18 cellular contexts compared by ENCODE assay signal in genomic region chr1:228392111-228392936, GRCh38. TPM values are rescaled to one million over a fixed set of nuclear protein-coding genes. Genes with fewer than 3 reads are reported as not detected.
DNase-seq lines count a peak whose midpoint lies in the region; ATAC-seq and TF ChIP-seq lines count a peak whose summit lies in the region.
"Had no signal": no experiment of that assay in that cellular context is flagged by ENCODE, and none has a peak within 500 bp of the region (broad histone marks: within the 10 kb centered on the region; RNA-seq: fewer than 3 reads in every experiment).

No MANE protein-coding gene starts in this region.

- H3K4me3 Mint-ChIP-seq in WTC11 = no peak overlapping the region
- H3K4me3 Mint-ChIP-seq in natural killer cell treated with Interleukin-12 subunit alpha and Interleukin-12 subunit beta and Interleukin-15 and Interleukin-18, amount 100 ng/mL, for 72 hours = no peak overlapping the region
- H3K4me3 Mint-ChIP-seq: CD4-positive, alpha-beta memory T cell; naive B cell had no signal

- H3K27ac Mint-ChIP-seq in WTC11 = peak overlapping the region; percentile 53; the same call in 1 of the 2 replicates
- H3K27ac Mint-ChIP-seq in natural killer cell treated with Interleukin-12 subunit alpha and Interleukin-12 subunit beta and Interleukin-15 and Interleukin-18, amount 100 ng/mL, for 72 hours = no peak overlapping the region

- no peaks in the 10 kb centered on the region for H3K4me1 Mint-ChIP-seq in WTC11
- peaks cover 5% of the 10 kb centered on the region in 2 donors for H3K4me1 Mint-ChIP-seq in natural killer cell treated with Interleukin-12 subunit alpha and Interleukin-12 subunit beta and Interleukin-15 and Interleukin-18, amount 100 ng/mL, for 72 hours (ENCODE audit: low read depth in 2 of 2)

- DNase-seq in Daoy (ENCODE audit: low read depth) (peak; percentile 60), HT1080 (ENCODE audit: low read depth) (peak; percentile 55), WTC11 (ENCODE audit: low spot score) (no peak), posterior vena cava (ENCODE audit: low spot score) (peak; percentile 55), transverse colon (no peak)
- no peak for DNase-seq in natural killer cell treated with Interleukin-12 subunit alpha and Interleukin-12 subunit beta and Interleukin-15 and Interleukin-18, amount 100 ng/mL, for 72 hours (ENCODE audit: low spot score)
- DNase-seq: activated CD4-positive, alpha-beta T cell treated with anti-CD3 and anti-CD28 coated beads, Interleukin-2, amount 50 U/mL, for 4 hours; anterior cingulate cortex; CD4-positive, alpha-beta memory T cell; dermis blood vessel endothelial cell; naive B cell; NCI-H1436 treated with DMSO at 0.1 percent for 48 hours; stimulated activated CD4-positive, alpha-beta T cell treated with anti-CD3 and anti-CD28 coated beads, Interleukin-2, amount 100 ng/mL, for 48 hours had no signal

- H3K36me3 Mint-ChIP-seq in WTC11 = peaks cover 15% of the 10 kb centered on the region
- no peaks in the 10 kb centered on the region for H3K36me3 Mint-ChIP-seq in natural killer cell treated with Interleukin-12 subunit alpha and Interleukin-12 subunit beta and Interleukin-15 and Interleukin-18, amount 100 ng/mL, for 72 hours
- H3K36me3 Mint-ChIP-seq: naive B cell had no signal

- WGBS in transverse colon (ENCODE audit: low coverage in 1 of 2), 2 donors = 93 to 94% methylated on average over 3 to 12 of the region's 12 CpGs

- H3K4me3 ChIP-seq in transverse colon = no peak overlapping the region
- H3K4me3 ChIP-seq: right atrium auricular region, tibial nerve had no signal

- H3K9me3 Mint-ChIP-seq in WTC11 = no peaks in the 10 kb centered on the region
- H3K9me3 Mint-ChIP-seq in natural killer cell treated with Interleukin-12 subunit alpha and Interleukin-12 subunit beta and Interleukin-15 and Interleukin-18, amount 100 ng/mL, for 72 hours = no peaks in the 10 kb centered on the region
- H3K9me3 Mint-ChIP-seq: CD4-positive, alpha-beta memory T cell; naive B cell had no signal

- TF ChIP-seq POLR2A in transverse colon (IDR thresholded peaks at IDR 0.05) = no peak

- no peak for TF ChIP-seq EP300 in transverse colon (IDR thresholded peaks at IDR 0.05; ENCODE audit: low read depth)

- CTCF ChIA-PET in WTC11 (lab: Charles Lee) = interaction anchor here (1.5 to 2.1 kb wide), 2 partner anchors 51 to 108 kb away, joined by 9 to 12 read pairs; no protein-coding TSS in a partner anchor

- no peaks in the 10 kb centered on the region for H3K4me1 ChIP-seq in transverse colon

- no peaks in the 10 kb centered on the region for H3K27me3 ChIP-seq in transverse colon
- H3K27me3 ChIP-seq: right atrium auricular region, tibial nerve had no signal

- intact Hi-C loops in posterior vena cava (cut with DNase I) (no loop called here), transverse colon (cut with DNase I; ENCODE audit: low total_unique reads) (no loop called here)

- peaks cover 0 to 9% (median 5%) of the 10 kb centered on the region in 4 donors for H3K36me3 ChIP-seq in transverse colon

- H3K27ac ChIP-seq in transverse colon = no peak overlapping the region

- no peaks in the 10 kb centered on the region for H3K27me3 Mint-ChIP-seq in WTC11 (ENCODE audit: low read depth)
- H3K27me3 Mint-ChIP-seq in natural killer cell treated with Interleukin-12 subunit alpha and Interleukin-12 subunit beta and Interleukin-15 and Interleukin-18, amount 100 ng/mL, for 72 hours = no peaks in the 10 kb centered on the region
- H3K27me3 Mint-ChIP-seq: CD4-positive, alpha-beta memory T cell; naive B cell had no signal

- no peaks in the 10 kb centered on the region for H3K9me3 ChIP-seq in transverse colon
- H3K9me3 ChIP-seq: right atrium auricular region, tibial nerve had no signal

- ATAC-seq in WTC11 (no peak), HG03097 (IDR thresholded peaks at IDR 0.05; ENCODE audit: low FRiP score, unreplicated experiment) (no peak), esophagus mucosa (no peak)
- no peak for ATAC-seq in natural killer cell treated with Interleukin-12 subunit alpha and Interleukin-12 subunit beta and Interleukin-15 and Interleukin-18, amount 100 ng/mL, for 72 hours

- TF ChIP-seq CTCF in WTC11 (IDR thresholded peaks at IDR 0.05) (no peak), transverse colon (IDR thresholded peaks at IDR 0.05) (no peak)

- POLR2A ChIA-PET in WTC11 (lab: Charles Lee) = no interaction called here

- in situ Hi-C loops in transverse colon (cut with MboI; ENCODE audit: low pct_ligation_motif_present in 1 of 4, low pct_unique_long_range_greater_than_20kb in 1 of 4, low sequenced_read_pairs in 3 of 4) = no loop called here

TF ChIP-seq in WTC11, 78 proteins besides CTCF, POLR2A, EP300 and RAD21:
- TF ChIP-seq IRF2 (CRISPR knock-in tag; IDR thresholded peaks at IDR 0.05; ENCODE audit: borderline replicate concordance, low read depth) = no peak
- TF ChIP-seq ZNF121 (CRISPR knock-in tag; IDR thresholded peaks at IDR 0.05) = no peak
- no peak for TF ChIP-seq AFF4 (CRISPR knock-in tag; IDR thresholded peaks at IDR 0.05; ENCODE audit: borderline replicate concordance)

RNA-seq across cellular contexts. Expression of gene TRIM11, which starts 14.3 kb away (rescaled TPM):
- total RNA-seq in Daoy (2014; rRNA removed; shearing (Covaris generic)) = 20.7 and 32.6 TPM in 2 replicates
- total RNA-seq in HT1080 (2014; rRNA removed; shearing (Covaris generic)) = 19.8 and 24.0 TPM in 2 replicates
- 28.7 and 33.2 TPM in 2 replicates for polyA plus RNA-seq in HT1080 (2015; cell fraction: cytosol; rRNA removed)
- 60.3 and 62.2 TPM in 2 replicates for polyA plus RNA-seq in HT1080 (2015; cell fraction: nucleus; rRNA removed)
- total RNA-seq in WTC11 (2021) (27.9 to 34.3 TPM (median 28.4 TPM) in 3 replicates), posterior vena cava (10 to 100 TPM; 12.7 to 13.3 TPM), esophagus mucosa (20.7 TPM), transverse colon (100 to 1,000 TPM in 1 of 4 donors, 10 to 100 TPM in 3; 27.2 to 125 (median 48.6) TPM)
- 10 to 100 TPM; 69.2 to 84.7 TPM for total RNA-seq in natural killer cell treated with Interleukin-12 subunit alpha and Interleukin-12 subunit beta and Interleukin-15 and Interleukin-18, amount 100 ng/mL, for 72 hours

RNA-seq across cellular contexts. Expression of gene TRIM17, which starts 24.3 kb away (rescaled TPM):
- total RNA-seq in Daoy (2014; rRNA removed; shearing (Covaris generic)) = not detected in 2 replicates
- not detected in 2 replicates for total RNA-seq in HT1080 (2014; rRNA removed; shearing (Covaris generic))
- polyA plus RNA-seq in HT1080 (2015; cell fraction: cytosol; rRNA removed) = 0.08 and 0.16 TPM in 2 replicates
- polyA plus RNA-seq in HT1080 (2015; cell fraction: nucleus; rRNA removed) = 0.16 TPM in 1 of 2 replicates, not detected in the other
- 1.5 to 2.7 TPM (median 2.6 TPM) in 3 replicates for total RNA-seq in WTC11 (2021)
- 1 to 10 TPM in 1 of 2 donors, under 1 TPM in 1; 0.38 to 1.9 TPM for total RNA-seq in posterior vena cava
- 1 to 10 TPM; 2.0 to 2.2 TPM for total RNA-seq in natural killer cell treated with Interleukin-12 subunit alpha and Interleukin-12 subunit beta and Interleukin-15 and Interleukin-18, amount 100 ng/mL, for 72 hours
- 1.3 TPM for total RNA-seq in esophagus mucosa
- total RNA-seq in transverse colon = not detected
- total RNA-seq: dermis blood vessel endothelial cell, NCI-H460, right atrium auricular region had no signal

Comparison
In these comparisons a context has a peak if more than half of its experiments do, and no peak if none do; other contexts are left out.
1. DNase-seq: peak in Daoy (single experiment), HT1080 (single experiment) and posterior vena cava (single experiment); none in WTC11 (single experiment), natural killer cell treated with Interleukin-12 subunit alpha and Interleukin-12 subunit beta and Interleukin-15 and Interleukin-18, amount 100 ng/mL, for 72 hours (single experiment) and transverse colon (single experiment).